19 cellular contexts compared by ENCODE assay signal in genomic region chr18:56323673-56324072, GRCh38.
DNase-seq lines count a peak whose midpoint lies in the region; ATAC-seq and TF ChIP-seq lines count a peak whose summit lies in the region.
"Had no signal": no experiment of that assay in that cellular context is flagged by ENCODE, and none has a peak within 500 bp of the region (broad histone marks: within the 10 kb centered on the region; RNA-seq: fewer than 3 reads in every experiment).

No MANE protein-coding gene starts in this region.

- H3K27me3 ChIP-seq in GM06990 (replicated peaks; ENCODE audit: control insufficient read depth, insufficient read depth, low read length): no peaks in the 10 kb centered on the region

- H3K4me3 ChIP-seq in GM06990 (replicated peaks; ENCODE audit: low read depth, low read length): no peak overlapping the region
- H3K4me3 ChIP-seq: SK-N-MC had no signal

- H3K4me1 Mint-ChIP-seq in memory B cell (peaks cover 28% of the 10 kb centered on the region), progenitor cell of endocrine pancreas (ENCODE audit: low read depth) (peaks cover 5% of the 10 kb centered on the region)

- no peaks in the 10 kb centered on the region for H3K36me3 ChIP-seq in GM06990 (ENCODE audit: control insufficient read depth, insufficient read depth, low read length)

- DNase-seq in GM06990 (ENCODE audit: extremely low read depth, insufficient read length) (no peak), NCI-H69 (lab: John Stamatoyannopoulos, UW) (peak; percentile 24), memory B cell (ENCODE audit: low spot score in 2 of 2) (no peak), progenitor cell of endocrine pancreas (ENCODE audit: low spot score, unreplicated experiment) (no peak), inferior parietal cortex (ENCODE audit: extremely low spot score) (no peak)
- no peak for DNase-seq in stimulated activated CD4-positive, alpha-beta T cell treated with anti-CD3 and anti-CD28 coated beads, Interleukin-4, amount 100 ng/mL, for 1 hour
- DNase-seq: Caco-2, DMS153, GF-D8, NCI-H1092 treated with DMSO at 0.1 percent for 48 hours, NCI-H2081, NCI-H510A, NCI-H774, OCI-M1, Right ventricle myocardium superior had no signal

- H3K27me3 Mint-ChIP-seq in memory B cell (no peaks in the 10 kb centered on the region), progenitor cell of endocrine pancreas (peaks cover 28% of the 10 kb centered on the region)

- TF ChIP-seq CTCF in GM06990 (IDR thresholded peaks at IDR 0.05; ENCODE audit: insufficient read depth, low read length, poor library complexity, severe bottlenecking): peak; percentile 26
- TF ChIP-seq CTCF in progenitor cell of endocrine pancreas (IDR thresholded peaks at IDR 0.05; ENCODE audit: unreplicated experiment): no peak

- H3K9me3 Mint-ChIP-seq in memory B cell (no peaks in the 10 kb centered on the region), progenitor cell of endocrine pancreas (ENCODE audit: low read depth) (no peaks in the 10 kb centered on the region)

- H3K36me3 Mint-ChIP-seq in memory B cell: no peaks in the 10 kb centered on the region
- H3K36me3 Mint-ChIP-seq in progenitor cell of endocrine pancreas (ENCODE audit: insufficient read depth): no peaks in the 10 kb centered on the region
- H3K36me3 Mint-ChIP-seq: CD14-positive monocyte had no signal

- H3K27ac Mint-ChIP-seq in memory B cell (no peak overlapping the region), progenitor cell of endocrine pancreas (no peak overlapping the region)

- ATAC-seq in memory B cell (ENCODE audit: low read depth): peak; percentile 46
- no peak for ATAC-seq in GM21526 (IDR thresholded peaks at IDR 0.05; ENCODE audit: low FRiP score, unreplicated experiment)
- ATAC-seq: HCT116 had no signal

- H3K4me3 Mint-ChIP-seq in memory B cell: no peak overlapping the region
- no peak overlapping the region for H3K4me3 Mint-ChIP-seq in progenitor cell of endocrine pancreas (ENCODE audit: low read depth)
- H3K4me3 Mint-ChIP-seq: CD14-positive monocyte had no signal
